In the genomic region with DNA sequence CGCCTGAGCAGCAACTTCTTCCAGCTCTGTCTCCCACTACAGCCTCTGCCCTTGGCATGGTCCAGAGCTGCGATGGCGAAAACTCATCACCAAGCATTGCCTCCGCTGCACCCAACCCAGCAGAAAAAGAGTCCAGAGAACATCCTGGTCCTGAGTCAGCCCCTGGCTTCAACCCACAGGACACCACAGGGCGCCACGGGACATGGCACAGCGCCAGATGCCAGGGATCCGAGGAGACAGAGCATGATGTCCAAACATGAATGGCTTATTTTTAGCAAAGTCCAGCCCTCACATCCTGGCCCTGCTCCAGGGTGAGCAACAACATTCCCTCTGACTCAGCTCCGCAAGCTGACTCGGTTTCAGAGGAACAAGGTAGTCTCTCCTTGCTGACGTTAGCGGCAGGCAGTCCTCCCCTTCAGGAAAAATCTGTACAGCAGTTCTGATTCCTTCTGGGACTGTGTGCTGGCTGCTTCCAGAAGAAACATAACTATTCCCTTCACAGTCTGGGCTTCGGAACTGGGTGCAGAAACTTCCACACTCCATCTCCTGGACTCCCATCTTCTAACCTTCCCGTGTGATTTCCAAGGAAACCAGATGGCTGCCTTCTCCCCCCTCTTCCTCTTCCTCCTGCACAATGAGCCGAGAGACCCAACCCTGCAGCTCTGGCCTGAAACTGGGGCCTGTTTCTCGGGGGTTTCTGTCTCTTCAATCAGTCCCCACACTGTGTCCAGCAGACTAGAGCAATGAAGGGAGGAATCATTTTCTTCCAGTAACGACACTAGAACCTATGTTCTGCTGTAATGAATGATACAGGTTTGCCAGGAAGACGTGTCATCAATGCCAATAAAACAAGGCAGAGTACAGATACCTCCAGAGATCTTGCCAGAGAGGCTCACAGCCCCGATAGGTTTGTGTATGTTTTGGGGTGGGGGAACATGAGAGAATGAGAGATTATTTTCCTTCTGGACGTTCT, we compare ENCODE assay signal across 1 cellular context.
A peak's percentile ranks its signal among the peaks of the same experiment; 100 is the strongest.
TF ChIP-seq lines count a peak whose summit lies in the region.

No MANE protein-coding gene starts in this region.

TF ChIP-seq in HepG2, 621 proteins besides CTCF, POLR2A, EP300 and RAD21 (continued from another document and continues in another):
- TF ChIP-seq, protein P1, sequence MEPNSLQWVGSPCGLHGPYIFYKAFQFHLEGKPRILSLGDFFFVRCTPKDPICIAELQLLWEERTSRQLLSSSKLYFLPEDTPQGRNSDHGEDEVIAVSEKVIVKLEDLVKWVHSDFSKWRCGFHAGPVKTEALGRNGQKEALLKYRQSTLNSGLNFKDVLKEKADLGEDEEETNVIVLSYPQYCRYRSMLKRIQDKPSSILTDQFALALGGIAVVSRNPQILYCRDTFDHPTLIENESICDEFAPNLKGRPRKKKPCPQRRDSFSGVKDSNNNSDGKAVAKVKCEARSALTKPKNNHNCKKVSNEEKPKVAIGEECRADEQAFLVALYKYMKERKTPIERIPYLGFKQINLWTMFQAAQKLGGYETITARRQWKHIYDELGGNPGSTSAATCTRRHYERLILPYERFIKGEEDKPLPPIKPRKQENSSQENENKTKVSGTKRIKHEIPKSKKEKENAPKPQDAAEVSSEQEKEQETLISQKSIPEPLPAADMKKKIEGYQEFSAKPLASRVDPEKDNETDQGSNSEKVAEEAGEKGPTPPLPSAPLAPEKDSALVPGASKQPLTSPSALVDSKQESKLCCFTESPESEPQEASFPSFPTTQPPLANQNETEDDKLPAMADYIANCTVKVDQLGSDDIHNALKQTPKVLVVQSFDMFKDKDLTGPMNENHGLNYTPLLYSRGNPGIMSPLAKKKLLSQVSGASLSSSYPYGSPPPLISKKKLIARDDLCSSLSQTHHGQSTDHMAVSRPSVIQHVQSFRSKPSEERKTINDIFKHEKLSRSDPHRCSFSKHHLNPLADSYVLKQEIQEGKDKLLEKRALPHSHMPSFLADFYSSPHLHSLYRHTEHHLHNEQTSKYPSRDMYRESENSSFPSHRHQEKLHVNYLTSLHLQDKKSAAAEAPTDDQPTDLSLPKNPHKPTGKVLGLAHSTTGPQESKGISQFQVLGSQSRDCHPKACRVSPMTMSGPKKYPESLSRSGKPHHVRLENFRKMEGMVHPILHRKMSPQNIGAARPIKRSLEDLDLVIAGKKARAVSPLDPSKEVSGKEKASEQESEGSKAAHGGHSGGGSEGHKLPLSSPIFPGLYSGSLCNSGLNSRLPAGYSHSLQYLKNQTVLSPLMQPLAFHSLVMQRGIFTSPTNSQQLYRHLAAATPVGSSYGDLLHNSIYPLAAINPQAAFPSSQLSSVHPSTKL (CRISPR knock-in tag; IDR thresholded peaks at IDR 0.05) = peak; percentile 89
- TF ChIP-seq ZNF709 (CRISPR knock-in tag; IDR thresholded peaks at IDR 0.05) (no peak; the same call in 1 of the 2 replicates), ZNF251 (CRISPR knock-in tag; IDR thresholded peaks at IDR 0.05) (no peak), E2F1 (CRISPR knock-in tag; IDR thresholded peaks at IDR 0.05) (no peak), MYNN (CRISPR knock-in tag; IDR thresholded peaks at IDR 0.05; ENCODE audit: low read depth) (no peak; the same call in 1 of the 2 replicates), NFIC (IDR thresholded peaks at IDR 0.05; ENCODE audit: low read length) (peak; percentile 85; the same call in 1 of the 2 replicates), DNMT1 (CRISPR knock-in tag; IDR thresholded peaks at IDR 0.05) (no peak), NR2F1 (CRISPR knock-in tag; IDR thresholded peaks at IDR 0.05) (no peak), FLYWCH1 (CRISPR knock-in tag; IDR thresholded peaks at IDR 0.05) (no peak), TEAD3 (CRISPR knock-in tag; optimal IDR thresholded peaks at IDR 0.05; ENCODE audit: borderline replicate concordance) (peak; percentile 93), ZNF414 (CRISPR knock-in tag; IDR thresholded peaks at IDR 0.05) (0 out of 2 replicates have a peak, but pooled peaks have one; percentile 46), JUN (CRISPR knock-in tag; IDR thresholded peaks at IDR 0.05) (peak; percentile 78; the same call in 1 of the 2 replicates), ZIK1 (CRISPR knock-in tag; IDR thresholded peaks at IDR 0.05; ENCODE audit: borderline replicate concordance, low read depth) (no peak), NFE2L1 (CRISPR knock-in tag; IDR thresholded peaks at IDR 0.05; ENCODE audit: borderline replicate concordance) (no peak), ZBTB42 (CRISPR knock-in tag; IDR thresholded peaks at IDR 0.05) (no peak), CENPT (CRISPR knock-in tag; IDR thresholded peaks at IDR 0.05; ENCODE audit: low read depth) (no peak), ZSCAN30 (CRISPR knock-in tag; IDR thresholded peaks at IDR 0.05) (no peak), ZNF224 (CRISPR knock-in tag; IDR thresholded peaks at IDR 0.05) (peak; percentile 51; the same call in 1 of the 2 replicates), IRF9 (CRISPR knock-in tag; IDR thresholded peaks at IDR 0.05; ENCODE audit: borderline replicate concordance) (no peak), FOSL1 (CRISPR knock-in tag; IDR thresholded peaks at IDR 0.05; ENCODE audit: borderline replicate concordance) (no peak; the same call in 1 of the 2 replicates), ZNF7 (CRISPR knock-in tag; IDR thresholded peaks at IDR 0.05) (no peak), ISL2 (CRISPR knock-in tag; IDR thresholded peaks at IDR 0.05) (peak; percentile 70), ZNF180 (CRISPR knock-in tag; IDR thresholded peaks at IDR 0.05; ENCODE audit: borderline replicate concordance, low read depth) (no peak), NAIF1 (CRISPR knock-in tag; IDR thresholded peaks at IDR 0.05; ENCODE audit: borderline replicate concordance) (no peak), SALL2 (CRISPR knock-in tag; IDR thresholded peaks at IDR 0.05) (peak; percentile 54; the same call in 1 of the 2 replicates), AGO2 (optimal IDR thresholded peaks at IDR 0.05; ENCODE audit: low read depth, low read length) (no peak), SYNCRIP (IDR thresholded peaks at IDR 0.05; ENCODE audit: insufficient read depth, low read depth, low read length) (no peak), SOX13 (IDR thresholded peaks at IDR 0.05) (no peak), SOX13 (CRISPR knock-in tag; conservative IDR thresholded peaks at IDR 0.05 in 1 of 2, IDR thresholded peaks at IDR 0.05 in 1 of 2) (peak in 1 of 2 experiments; percentile 74; a peak in 2 of 4 replicates), MED1 (CRISPR knock-in tag; IDR thresholded peaks at IDR 0.05) (peak; percentile 97), ZNF644 (CRISPR knock-in tag; IDR thresholded peaks at IDR 0.05; ENCODE audit: low read depth) (peak; percentile 72), PHF5A (CRISPR knock-in tag; IDR thresholded peaks at IDR 0.05; ENCODE audit: low read depth, unreplicated experiment) (no peak), DR1 (CRISPR knock-in tag; IDR thresholded peaks at IDR 0.05) (no peak), SCMH1 (CRISPR knock-in tag; IDR thresholded peaks at IDR 0.05; ENCODE audit: borderline replicate concordance) (no peak), ZNF296 (CRISPR knock-in tag; conservative IDR thresholded peaks at IDR 0.05) (no peak), RXRA (CRISPR knock-in tag; IDR thresholded peaks at IDR 0.05) (peak; percentile 80), MXI1 (IDR thresholded peaks at IDR 0.05; ENCODE audit: borderline replicate concordance, low read depth, low read length) (no peak; the same call in 2 of the 3 replicates), HOXD1 (CRISPR knock-in tag; IDR thresholded peaks at IDR 0.05) (peak; percentile 61; the same call in 1 of the 2 replicates), ZNF569 (CRISPR knock-in tag; IDR thresholded peaks at IDR 0.05; ENCODE audit: borderline replicate concordance) (no peak), PAF1 (CRISPR knock-in tag; IDR thresholded peaks at IDR 0.05) (no peak), ZNF230 (CRISPR knock-in tag; IDR thresholded peaks at IDR 0.05) (no peak; the same call in 1 of the 2 replicates), CREB1 (IDR thresholded peaks at IDR 0.05) (no peak; the same call in 1 of the 2 replicates), CREB1 (CRISPR knock-in tag; IDR thresholded peaks at IDR 0.05) (peak; percentile 23; the same call in 1 of the 2 replicates), ZNF577 (CRISPR knock-in tag; IDR thresholded peaks at IDR 0.05; ENCODE audit: borderline replicate concordance, low read depth) (no peak), NR2F2 (IDR thresholded peaks at IDR 0.05; ENCODE audit: borderline replicate concordance, low read depth) (no peak), RNF2 (conservative IDR thresholded peaks at IDR 0.05; ENCODE audit: low read depth) (no peak), ZNF143 (CRISPR knock-in tag; IDR thresholded peaks at IDR 0.05) (peak; percentile 35; the same call in 1 of the 2 replicates)
- TF ChIP-seq, protein P2, sequence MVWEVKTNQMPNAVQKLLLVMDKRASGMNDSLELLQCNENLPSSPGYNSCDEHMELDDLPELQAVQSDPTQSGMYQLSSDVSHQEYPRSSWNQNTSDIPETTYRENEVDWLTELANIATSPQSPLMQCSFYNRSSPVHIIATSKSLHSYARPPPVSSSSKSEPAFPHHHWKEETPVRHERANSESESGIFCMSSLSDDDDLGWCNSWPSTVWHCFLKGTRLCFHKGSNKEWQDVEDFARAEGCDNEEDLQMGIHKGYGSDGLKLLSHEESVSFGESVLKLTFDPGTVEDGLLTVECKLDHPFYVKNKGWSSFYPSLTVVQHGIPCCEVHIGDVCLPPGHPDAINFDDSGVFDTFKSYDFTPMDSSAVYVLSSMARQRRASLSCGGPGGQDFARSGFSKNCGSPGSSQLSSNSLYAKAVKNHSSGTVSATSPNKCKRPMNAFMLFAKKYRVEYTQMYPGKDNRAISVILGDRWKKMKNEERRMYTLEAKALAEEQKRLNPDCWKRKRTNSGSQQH (CRISPR knock-in tag; IDR thresholded peaks at IDR 0.05; ENCODE audit: low read depth) = peak; percentile 50; the same call in 1 of the 2 replicates
- TF ChIP-seq, protein P3, sequence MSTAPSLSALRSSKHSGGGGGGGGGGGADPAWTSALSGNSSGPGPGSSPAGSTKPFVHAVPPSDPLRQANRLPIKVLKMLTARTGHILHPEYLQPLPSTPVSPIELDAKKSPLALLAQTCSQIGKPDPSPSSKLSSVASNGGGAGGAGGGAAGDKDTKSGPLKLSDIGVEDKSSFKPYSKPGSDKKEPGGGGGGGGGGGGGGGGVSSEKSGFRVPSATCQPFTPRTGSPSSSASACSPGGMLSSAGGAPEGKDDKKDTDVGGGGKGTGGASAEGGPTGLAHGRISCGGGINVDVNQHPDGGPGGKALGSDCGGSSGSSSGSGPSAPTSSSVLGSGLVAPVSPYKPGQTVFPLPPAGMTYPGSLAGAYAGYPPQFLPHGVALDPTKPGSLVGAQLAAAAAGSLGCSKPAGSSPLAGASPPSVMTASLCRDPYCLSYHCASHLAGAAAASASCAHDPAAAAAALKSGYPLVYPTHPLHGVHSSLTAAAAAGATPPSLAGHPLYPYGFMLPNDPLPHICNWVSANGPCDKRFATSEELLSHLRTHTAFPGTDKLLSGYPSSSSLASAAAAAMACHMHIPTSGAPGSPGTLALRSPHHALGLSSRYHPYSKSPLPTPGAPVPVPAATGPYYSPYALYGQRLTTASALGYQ (CRISPR knock-in tag; IDR thresholded peaks at IDR 0.05) = no peak
- TF ChIP-seq, protein P4, sequence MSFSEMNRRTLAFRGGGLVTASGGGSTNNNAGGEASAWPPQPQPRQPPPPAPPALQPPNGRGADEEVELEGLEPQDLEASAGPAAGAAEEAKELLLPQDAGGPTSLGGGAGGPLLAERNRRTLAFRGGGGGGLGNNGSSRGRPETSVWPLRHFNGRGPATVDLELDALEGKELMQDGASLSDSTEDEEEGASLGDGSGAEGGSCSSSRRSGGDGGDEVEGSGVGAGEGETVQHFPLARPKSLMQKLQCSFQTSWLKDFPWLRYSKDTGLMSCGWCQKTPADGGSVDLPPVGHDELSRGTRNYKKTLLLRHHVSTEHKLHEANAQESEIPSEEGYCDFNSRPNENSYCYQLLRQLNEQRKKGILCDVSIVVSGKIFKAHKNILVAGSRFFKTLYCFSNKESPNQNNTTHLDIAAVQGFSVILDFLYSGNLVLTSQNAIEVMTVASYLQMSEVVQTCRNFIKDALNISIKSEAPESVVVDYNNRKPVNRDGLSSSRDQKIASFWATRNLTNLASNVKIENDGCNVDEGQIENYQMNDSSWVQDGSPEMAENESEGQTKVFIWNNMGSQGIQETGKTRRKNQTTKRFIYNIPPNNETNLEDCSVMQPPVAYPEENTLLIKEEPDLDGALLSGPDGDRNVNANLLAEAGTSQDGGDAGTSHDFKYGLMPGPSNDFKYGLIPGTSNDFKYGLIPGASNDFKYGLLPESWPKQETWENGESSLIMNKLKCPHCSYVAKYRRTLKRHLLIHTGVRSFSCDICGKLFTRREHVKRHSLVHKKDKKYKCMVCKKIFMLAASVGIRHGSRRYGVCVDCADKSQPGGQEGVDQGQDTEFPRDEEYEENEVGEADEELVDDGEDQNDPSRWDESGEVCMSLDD (CRISPR knock-in tag; IDR thresholded peaks at IDR 0.05; ENCODE audit: borderline replicate concordance) = no peak
